Comparison of ENCODE assay signal across 12 cellular contexts in the genomic region with DNA sequence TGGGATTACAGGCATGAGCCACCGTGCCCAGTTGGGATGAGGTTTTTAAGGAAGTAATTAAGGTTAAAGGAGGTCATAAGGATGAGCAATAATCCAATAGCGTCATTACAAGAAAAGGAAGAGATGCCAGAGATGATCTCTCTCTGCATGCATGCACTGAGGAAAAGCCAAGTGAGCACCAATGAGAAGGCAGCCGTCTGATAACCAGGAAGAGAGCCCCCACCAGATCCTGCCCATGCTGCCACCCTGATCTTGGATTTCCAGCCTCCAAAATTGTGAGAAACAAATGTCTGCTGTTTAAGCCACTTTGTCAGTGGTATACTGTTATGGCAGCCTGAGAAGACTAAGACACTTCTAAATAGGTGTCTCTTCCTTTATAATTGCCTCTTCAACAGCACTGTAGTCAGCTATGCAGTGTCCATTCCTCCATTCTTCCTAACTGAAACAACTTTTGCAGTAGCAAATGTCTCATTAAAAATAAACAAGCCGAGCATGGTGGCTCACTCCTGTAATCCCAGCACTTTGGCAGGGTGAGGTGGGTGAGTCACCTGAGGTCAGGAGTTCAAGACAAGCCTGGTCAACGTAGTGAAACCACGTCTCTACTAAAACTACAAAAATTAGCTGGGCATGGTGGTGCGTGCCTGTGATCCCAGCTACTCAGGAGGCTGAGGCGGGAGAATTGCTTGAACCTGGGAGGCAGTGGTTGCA.
DNase-seq lines count a peak whose midpoint lies in the region; ATAC-seq and TF ChIP-seq lines count a peak whose summit lies in the region.
"Had no signal": no experiment of that assay in that cellular context is flagged by ENCODE, and none has a peak within 500 bp of the region (broad histone marks: within the 10 kb centered on the region; RNA-seq: fewer than 3 reads in every experiment).

No MANE protein-coding gene starts in this region.

- H3K4me3 ChIP-seq in astrocyte of the spinal cord (ENCODE audit: low read depth, low read length): no peak overlapping the region

- DNase-seq in AG20443 (ENCODE audit: low spot score): peak; percentile 47
- DNase-seq in HT1080 (ENCODE audit: low read depth): peak; percentile 88
- peak; percentile 66 for DNase-seq in astrocyte of the spinal cord (ENCODE audit: low read depth, low spot score)
- peak; percentile 65 to 80 for DNase-seq in foreskin keratinocyte
- no peak for DNase-seq in cerebellar nuclear complex (lab: John Stamatoyannopoulos, UW)
- no peak for DNase-seq in activated T-cell treated with anti-CD3 and anti-CD28 coated beads for 4 hours
- DNase-seq: activated CD4-positive, alpha-beta T cell treated with anti-CD3 and anti-CD28 coated beads, Interleukin-2, amount 50 U/mL, for 48 hours; foreskin melanocyte; NCI-H1092 treated with DMSO at 0.1 percent for 48 hours; stimulated activated naive CD8-positive, alpha-beta T cell treated with anti-CD3 and anti-CD28 coated beads, Interleukin-15, Interleukin-2, amounts not matched to agents 100 U/mL and 50 U/mL, for 24 hours had no signal

- H3K27ac ChIP-seq in foreskin keratinocyte: peak overlapping the region; percentile 61

- no peak for TF ChIP-seq CTCF in astrocyte of the spinal cord (IDR thresholded peaks at IDR 0.05; ENCODE audit: low read depth, low read length)
- no peak for TF ChIP-seq CTCF in foreskin keratinocyte (conservative IDR thresholded peaks at IDR 0.05)

- H3K27me3 ChIP-seq in foreskin keratinocyte: no peaks in the 10 kb centered on the region

- in situ Hi-C loops in astrocyte of the spinal cord (cut with HindIII; ENCODE audit: low sequenced_read_pairs): no loop called here

- ATAC-seq in foreskin keratinocyte (peak; percentile 50), HG02678 (IDR thresholded peaks at IDR 0.05; ENCODE audit: unreplicated experiment) (no peak), GM18519 (IDR thresholded peaks at IDR 0.05; ENCODE audit: low FRiP score, unreplicated experiment) (no peak)
- ATAC-seq: stimulated activated naive CD8-positive, alpha-beta T cell treated with anti-CD3 and anti-CD28 coated beads, Interleukin-15, Interleukin-2, amounts not matched to agents 100 U/mL and 50 U/mL, for 24 hours had no signal

- peaks cover 17% of the 10 kb centered on the region for H3K4me1 ChIP-seq in foreskin keratinocyte

Comparison
In these comparisons a context has a peak if more than half of its experiments do, and no peak if none do; other contexts are left out.
1. DNase-seq: peak in AG20443 (single experiment), HT1080 (single experiment), astrocyte of the spinal cord (single experiment) and foreskin keratinocyte (2 of 2); none in cerebellar nuclear complex (0 of 2) and activated T-cell treated with anti-CD3 and anti-CD28 coated beads for 4 hours (single experiment).